In the genomic region with DNA sequence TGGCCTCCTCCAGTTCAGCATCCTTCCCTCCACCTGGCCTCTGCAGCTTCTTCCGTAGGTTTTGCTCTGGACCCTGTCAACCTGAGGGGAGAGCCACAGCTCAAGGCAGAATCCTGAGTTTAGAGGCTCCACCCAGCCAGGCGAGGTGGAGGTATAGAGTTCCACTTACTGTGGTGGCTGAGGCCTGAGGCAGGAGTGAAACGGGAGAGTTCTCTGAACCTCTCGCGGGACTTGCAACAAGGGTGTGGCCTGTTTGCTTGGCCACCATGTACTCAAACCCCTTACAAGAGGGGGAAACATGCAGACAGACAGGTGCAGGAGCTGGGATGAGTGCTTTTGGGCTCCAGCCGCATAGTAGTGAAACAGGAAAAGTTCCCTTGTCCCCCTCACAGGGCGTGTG, we compare ENCODE assay signal across 1 cellular context.
TF ChIP-seq lines count a peak whose summit lies in the region.

No MANE protein-coding gene starts in this region.

TF ChIP-seq in HepG2, 621 proteins besides CTCF, POLR2A, EP300 and RAD21 (continued from another document and continues in another):
- TF ChIP-seq GZF1 (CRISPR knock-in tag; IDR thresholded peaks at IDR 0.05) (no peak), ISL2 (CRISPR knock-in tag; IDR thresholded peaks at IDR 0.05) (no peak), MIER3 (CRISPR knock-in tag; IDR thresholded peaks at IDR 0.05; ENCODE audit: borderline replicate concordance) (no peak), ZBTB7B (CRISPR knock-in tag; IDR thresholded peaks at IDR 0.05) (no peak), ARHGAP35 (CRISPR knock-in tag; IDR thresholded peaks at IDR 0.05; ENCODE audit: borderline replicate concordance) (no peak), ZFP1 (CRISPR knock-in tag; IDR thresholded peaks at IDR 0.05) (no peak), MED13 (CRISPR knock-in tag; IDR thresholded peaks at IDR 0.05) (no peak), TOE1 (CRISPR knock-in tag; IDR thresholded peaks at IDR 0.05) (no peak), ZNF792 (CRISPR knock-in tag; IDR thresholded peaks at IDR 0.05) (no peak), SSRP1 (CRISPR knock-in tag; IDR thresholded peaks at IDR 0.05) (no peak), ZNF713 (CRISPR knock-in tag; IDR thresholded peaks at IDR 0.05) (no peak), TAF1 (CRISPR knock-in tag; IDR thresholded peaks at IDR 0.05) (peak; percentile 36; the same call in 1 of the 2 replicates), ZNF790 (CRISPR knock-in tag; IDR thresholded peaks at IDR 0.05; ENCODE audit: borderline replicate concordance) (no peak), MIXL1 (CRISPR knock-in tag; IDR thresholded peaks at IDR 0.05) (no peak), NR2C2 (CRISPR knock-in tag; IDR thresholded peaks at IDR 0.05; ENCODE audit: borderline replicate concordance) (no peak), FOXM1 (CRISPR knock-in tag; IDR thresholded peaks at IDR 0.05) (no peak), ZSCAN25 (CRISPR knock-in tag; IDR thresholded peaks at IDR 0.05) (peak; percentile 42; the same call in 1 of the 2 replicates), SNAI1 (CRISPR knock-in tag; IDR thresholded peaks at IDR 0.05; ENCODE audit: borderline replicate concordance) (no peak), ATM (IDR thresholded peaks at IDR 0.05; ENCODE audit: borderline replicate concordance) (no peak), NR2F1 (CRISPR knock-in tag; IDR thresholded peaks at IDR 0.05) (no peak), NONO (IDR thresholded peaks at IDR 0.05) (no peak), NONO (CRISPR knock-in tag; conservative IDR thresholded peaks at IDR 0.05) (no peak), RARA (CRISPR knock-in tag; IDR thresholded peaks at IDR 0.05) (no peak), KAT8 (CRISPR knock-in tag; IDR thresholded peaks at IDR 0.05) (no peak; the same call in 1 of the 2 replicates), ZNF530 (CRISPR knock-in tag; IDR thresholded peaks at IDR 0.05; ENCODE audit: low read depth) (no peak), GABPA (IDR thresholded peaks at IDR 0.05; ENCODE audit: low read depth, low read length) (no peak), GABPA (CRISPR knock-in tag; IDR thresholded peaks at IDR 0.05; ENCODE audit: low read depth) (no peak), NPAS2 (CRISPR knock-in tag; IDR thresholded peaks at IDR 0.05; ENCODE audit: borderline replicate concordance) (no peak), YEATS2 (CRISPR knock-in tag; IDR thresholded peaks at IDR 0.05; ENCODE audit: borderline replicate concordance) (peak; percentile 60; the same call in 1 of the 2 replicates), FOXO1 (CRISPR knock-in tag; IDR thresholded peaks at IDR 0.05) (no peak), ZNF569 (CRISPR knock-in tag; IDR thresholded peaks at IDR 0.05; ENCODE audit: borderline replicate concordance) (no peak)
- TF ChIP-seq, protein P1, sequence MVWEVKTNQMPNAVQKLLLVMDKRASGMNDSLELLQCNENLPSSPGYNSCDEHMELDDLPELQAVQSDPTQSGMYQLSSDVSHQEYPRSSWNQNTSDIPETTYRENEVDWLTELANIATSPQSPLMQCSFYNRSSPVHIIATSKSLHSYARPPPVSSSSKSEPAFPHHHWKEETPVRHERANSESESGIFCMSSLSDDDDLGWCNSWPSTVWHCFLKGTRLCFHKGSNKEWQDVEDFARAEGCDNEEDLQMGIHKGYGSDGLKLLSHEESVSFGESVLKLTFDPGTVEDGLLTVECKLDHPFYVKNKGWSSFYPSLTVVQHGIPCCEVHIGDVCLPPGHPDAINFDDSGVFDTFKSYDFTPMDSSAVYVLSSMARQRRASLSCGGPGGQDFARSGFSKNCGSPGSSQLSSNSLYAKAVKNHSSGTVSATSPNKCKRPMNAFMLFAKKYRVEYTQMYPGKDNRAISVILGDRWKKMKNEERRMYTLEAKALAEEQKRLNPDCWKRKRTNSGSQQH (CRISPR knock-in tag; IDR thresholded peaks at IDR 0.05; ENCODE audit: low read depth), result no peak
- TF ChIP-seq, protein P2, sequence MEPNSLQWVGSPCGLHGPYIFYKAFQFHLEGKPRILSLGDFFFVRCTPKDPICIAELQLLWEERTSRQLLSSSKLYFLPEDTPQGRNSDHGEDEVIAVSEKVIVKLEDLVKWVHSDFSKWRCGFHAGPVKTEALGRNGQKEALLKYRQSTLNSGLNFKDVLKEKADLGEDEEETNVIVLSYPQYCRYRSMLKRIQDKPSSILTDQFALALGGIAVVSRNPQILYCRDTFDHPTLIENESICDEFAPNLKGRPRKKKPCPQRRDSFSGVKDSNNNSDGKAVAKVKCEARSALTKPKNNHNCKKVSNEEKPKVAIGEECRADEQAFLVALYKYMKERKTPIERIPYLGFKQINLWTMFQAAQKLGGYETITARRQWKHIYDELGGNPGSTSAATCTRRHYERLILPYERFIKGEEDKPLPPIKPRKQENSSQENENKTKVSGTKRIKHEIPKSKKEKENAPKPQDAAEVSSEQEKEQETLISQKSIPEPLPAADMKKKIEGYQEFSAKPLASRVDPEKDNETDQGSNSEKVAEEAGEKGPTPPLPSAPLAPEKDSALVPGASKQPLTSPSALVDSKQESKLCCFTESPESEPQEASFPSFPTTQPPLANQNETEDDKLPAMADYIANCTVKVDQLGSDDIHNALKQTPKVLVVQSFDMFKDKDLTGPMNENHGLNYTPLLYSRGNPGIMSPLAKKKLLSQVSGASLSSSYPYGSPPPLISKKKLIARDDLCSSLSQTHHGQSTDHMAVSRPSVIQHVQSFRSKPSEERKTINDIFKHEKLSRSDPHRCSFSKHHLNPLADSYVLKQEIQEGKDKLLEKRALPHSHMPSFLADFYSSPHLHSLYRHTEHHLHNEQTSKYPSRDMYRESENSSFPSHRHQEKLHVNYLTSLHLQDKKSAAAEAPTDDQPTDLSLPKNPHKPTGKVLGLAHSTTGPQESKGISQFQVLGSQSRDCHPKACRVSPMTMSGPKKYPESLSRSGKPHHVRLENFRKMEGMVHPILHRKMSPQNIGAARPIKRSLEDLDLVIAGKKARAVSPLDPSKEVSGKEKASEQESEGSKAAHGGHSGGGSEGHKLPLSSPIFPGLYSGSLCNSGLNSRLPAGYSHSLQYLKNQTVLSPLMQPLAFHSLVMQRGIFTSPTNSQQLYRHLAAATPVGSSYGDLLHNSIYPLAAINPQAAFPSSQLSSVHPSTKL (CRISPR knock-in tag; IDR thresholded peaks at IDR 0.05), result no peak
- TF ChIP-seq, protein P3, sequence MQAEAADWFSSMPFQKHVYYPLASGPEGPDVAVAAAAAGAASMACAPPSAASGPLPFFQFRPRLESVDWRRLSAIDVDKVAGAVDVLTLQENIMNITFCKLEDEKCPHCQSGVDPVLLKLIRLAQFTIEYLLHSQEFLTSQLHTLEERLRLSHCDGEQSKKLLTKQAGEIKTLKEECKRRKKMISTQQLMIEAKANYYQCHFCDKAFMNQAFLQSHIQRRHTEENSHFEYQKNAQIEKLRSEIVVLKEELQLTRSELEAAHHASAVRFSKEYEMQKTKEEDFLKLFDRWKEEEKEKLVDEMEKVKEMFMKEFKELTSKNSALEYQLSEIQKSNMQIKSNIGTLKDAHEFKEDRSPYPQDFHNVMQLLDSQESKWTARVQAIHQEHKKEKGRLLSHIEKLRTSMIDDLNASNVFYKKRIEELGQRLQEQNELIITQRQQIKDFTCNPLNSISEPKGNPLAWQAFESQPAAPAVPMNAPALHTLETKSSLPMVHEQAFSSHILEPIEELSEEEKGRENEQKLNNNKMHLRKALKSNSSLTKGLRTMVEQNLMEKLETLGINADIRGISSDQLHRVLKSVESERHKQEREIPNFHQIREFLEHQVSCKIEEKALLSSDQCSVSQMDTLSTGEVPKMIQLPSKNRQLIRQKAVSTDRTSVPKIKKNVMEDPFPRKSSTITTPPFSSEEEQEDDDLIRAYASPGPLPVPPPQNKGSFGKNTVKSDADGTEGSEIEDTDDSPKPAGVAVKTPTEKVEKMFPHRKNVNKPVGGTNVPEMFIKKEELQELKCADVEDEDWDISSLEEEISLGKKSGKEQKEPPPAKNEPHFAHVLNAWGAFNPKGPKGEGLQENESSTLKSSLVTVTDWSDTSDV (CRISPR knock-in tag; IDR thresholded peaks at IDR 0.05), result no peak
- TF ChIP-seq, protein P4, sequence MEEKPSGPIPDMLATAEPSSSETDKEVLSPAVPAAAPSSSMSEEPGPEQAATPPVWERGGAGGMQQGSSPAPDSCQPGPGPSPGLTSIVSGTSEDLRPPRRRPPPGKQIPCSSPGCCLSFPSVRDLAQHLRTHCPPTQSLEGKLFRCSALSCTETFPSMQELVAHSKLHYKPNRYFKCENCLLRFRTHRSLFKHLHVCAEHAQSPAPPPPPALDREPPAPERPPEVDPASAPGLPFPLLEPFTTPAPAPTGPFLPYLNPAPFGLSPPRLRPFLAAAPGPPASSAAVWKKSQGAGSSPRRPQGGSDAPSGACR (CRISPR knock-in tag; IDR thresholded peaks at IDR 0.05), result no peak
- TF ChIP-seq, protein P5, sequence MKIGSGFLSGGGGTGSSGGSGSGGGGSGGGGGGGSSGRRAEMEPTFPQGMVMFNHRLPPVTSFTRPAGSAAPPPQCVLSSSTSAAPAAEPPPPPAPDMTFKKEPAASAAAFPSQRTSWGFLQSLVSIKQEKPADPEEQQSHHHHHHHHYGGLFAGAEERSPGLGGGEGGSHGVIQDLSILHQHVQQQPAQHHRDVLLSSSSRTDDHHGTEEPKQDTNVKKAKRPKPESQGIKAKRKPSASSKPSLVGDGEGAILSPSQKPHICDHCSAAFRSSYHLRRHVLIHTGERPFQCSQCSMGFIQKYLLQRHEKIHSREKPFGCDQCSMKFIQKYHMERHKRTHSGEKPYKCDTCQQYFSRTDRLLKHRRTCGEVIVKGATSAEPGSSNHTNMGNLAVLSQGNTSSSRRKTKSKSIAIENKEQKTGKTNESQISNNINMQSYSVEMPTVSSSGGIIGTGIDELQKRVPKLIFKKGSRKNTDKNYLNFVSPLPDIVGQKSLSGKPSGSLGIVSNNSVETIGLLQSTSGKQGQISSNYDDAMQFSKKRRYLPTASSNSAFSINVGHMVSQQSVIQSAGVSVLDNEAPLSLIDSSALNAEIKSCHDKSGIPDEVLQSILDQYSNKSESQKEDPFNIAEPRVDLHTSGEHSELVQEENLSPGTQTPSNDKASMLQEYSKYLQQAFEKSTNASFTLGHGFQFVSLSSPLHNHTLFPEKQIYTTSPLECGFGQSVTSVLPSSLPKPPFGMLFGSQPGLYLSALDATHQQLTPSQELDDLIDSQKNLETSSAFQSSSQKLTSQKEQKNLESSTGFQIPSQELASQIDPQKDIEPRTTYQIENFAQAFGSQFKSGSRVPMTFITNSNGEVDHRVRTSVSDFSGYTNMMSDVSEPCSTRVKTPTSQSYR (CRISPR knock-in tag; IDR thresholded peaks at IDR 0.05; ENCODE audit: borderline replicate concordance), result no peak
- TF ChIP-seq, protein P6, sequence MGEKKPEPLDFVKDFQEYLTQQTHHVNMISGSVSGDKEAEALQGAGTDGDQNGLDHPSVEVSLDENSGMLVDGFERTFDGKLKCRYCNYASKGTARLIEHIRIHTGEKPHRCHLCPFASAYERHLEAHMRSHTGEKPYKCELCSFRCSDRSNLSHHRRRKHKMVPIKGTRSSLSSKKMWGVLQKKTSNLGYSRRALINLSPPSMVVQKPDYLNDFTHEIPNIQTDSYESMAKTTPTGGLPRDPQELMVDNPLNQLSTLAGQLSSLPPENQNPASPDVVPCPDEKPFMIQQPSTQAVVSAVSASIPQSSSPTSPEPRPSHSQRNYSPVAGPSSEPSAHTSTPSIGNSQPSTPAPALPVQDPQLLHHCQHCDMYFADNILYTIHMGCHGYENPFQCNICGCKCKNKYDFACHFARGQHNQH (CRISPR knock-in tag; IDR thresholded peaks at IDR 0.05), result no peak
- TF ChIP-seq, protein P7, sequence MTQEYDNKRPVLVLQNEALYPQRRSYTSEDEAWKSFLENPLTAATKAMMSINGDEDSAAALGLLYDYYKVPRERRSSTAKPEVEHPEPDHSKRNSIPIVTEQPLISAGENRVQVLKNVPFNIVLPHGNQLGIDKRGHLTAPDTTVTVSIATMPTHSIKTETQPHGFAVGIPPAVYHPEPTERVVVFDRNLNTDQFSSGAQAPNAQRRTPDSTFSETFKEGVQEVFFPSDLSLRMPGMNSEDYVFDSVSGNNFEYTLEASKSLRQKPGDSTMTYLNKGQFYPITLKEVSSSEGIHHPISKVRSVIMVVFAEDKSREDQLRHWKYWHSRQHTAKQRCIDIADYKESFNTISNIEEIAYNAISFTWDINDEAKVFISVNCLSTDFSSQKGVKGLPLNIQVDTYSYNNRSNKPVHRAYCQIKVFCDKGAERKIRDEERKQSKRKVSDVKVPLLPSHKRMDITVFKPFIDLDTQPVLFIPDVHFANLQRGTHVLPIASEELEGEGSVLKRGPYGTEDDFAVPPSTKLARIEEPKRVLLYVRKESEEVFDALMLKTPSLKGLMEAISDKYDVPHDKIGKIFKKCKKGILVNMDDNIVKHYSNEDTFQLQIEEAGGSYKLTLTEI (CRISPR knock-in tag; conservative IDR thresholded peaks at IDR 0.05), result no peak
- TF ChIP-seq, protein P8, sequence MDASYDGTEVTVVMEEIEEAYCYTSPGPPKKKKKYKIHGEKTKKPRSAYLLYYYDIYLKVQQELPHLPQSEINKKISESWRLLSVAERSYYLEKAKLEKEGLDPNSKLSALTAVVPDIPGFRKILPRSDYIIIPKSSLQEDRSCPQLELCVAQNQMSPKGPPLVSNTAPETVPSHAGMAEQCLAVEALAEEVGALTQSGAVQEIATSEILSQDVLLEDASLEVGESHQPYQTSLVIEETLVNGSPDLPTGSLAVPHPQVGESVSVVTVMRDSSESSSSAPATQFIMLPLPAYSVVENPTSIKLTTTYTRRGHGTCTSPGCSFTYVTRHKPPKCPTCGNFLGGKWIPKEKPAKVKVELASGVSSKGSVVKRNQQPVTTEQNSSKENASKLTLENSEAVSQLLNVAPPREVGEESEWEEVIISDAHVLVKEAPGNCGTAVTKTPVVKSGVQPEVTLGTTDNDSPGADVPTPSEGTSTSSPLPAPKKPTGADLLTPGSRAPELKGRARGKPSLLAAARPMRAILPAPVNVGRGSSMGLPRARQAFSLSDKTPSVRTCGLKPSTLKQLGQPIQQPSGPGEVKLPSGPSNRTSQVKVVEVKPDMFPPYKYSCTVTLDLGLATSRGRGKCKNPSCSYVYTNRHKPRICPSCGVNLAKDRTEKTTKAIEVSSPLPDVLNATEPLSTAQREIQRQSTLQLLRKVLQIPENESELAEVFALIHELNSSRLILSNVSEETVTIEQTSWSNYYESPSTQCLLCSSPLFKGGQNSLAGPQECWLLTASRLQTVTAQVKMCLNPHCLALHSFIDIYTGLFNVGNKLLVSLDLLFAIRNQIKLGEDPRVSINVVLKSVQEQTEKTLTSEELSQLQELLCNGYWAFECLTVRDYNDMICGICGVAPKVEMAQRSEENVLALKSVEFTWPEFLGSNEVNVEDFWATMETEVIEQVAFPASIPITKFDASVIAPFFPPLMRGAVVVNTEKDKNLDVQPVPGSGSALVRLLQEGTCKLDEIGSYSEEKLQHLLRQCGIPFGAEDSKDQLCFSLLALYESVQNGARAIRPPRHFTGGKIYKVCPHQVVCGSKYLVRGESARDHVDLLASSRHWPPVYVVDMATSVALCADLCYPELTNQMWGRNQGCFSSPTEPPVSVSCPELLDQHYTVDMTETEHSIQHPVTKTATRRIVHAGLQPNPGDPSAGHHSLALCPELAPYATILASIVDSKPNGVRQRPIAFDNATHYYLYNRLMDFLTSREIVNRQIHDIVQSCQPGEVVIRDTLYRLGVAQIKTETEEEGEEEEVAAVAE (CRISPR knock-in tag; IDR thresholded peaks at IDR 0.05; ENCODE audit: borderline replicate concordance), result no peak
